In genomic region chr7:98034044-98035035, GRCh38 we compare ENCODE assay signal across 22 cellular contexts.
DNase-seq lines count a peak whose midpoint lies in the region; ATAC-seq and TF ChIP-seq lines count a peak whose summit lies in the region.
"Had no signal": no experiment of that assay in that cellular context is flagged by ENCODE, and none has a peak within 500 bp of the region (broad histone marks: within the 10 kb centered on the region; RNA-seq: fewer than 3 reads in every experiment).

No MANE protein-coding gene starts in this region.

- H3K27ac ChIP-seq in VCaP: peak overlapping the region; percentile 31
- H3K27ac ChIP-seq: 22Rv1, HL-60, SJCRH30, tibial artery had no signal

- intact Hi-C loops in posterior cingulate gyrus (cut with DNase I): no loop called here

- ATAC-seq in GM21360 (IDR thresholded peaks at IDR 0.05; ENCODE audit: unreplicated experiment) (no peak), HG03378 (IDR thresholded peaks at IDR 0.05; ENCODE audit: unreplicated experiment) (no peak)
- ATAC-seq: left lobe of liver had no signal

- peak; percentile 48 for DNase-seq in DMS 273 (lab: John Stamatoyannopoulos, UW; ENCODE audit: unreplicated experiment)
- no peak for DNase-seq in DMS 273 treated with DMSO at 0.1 percent for 48 hours (lab: John Stamatoyannopoulos, UW)
- DNase-seq in fibroblast of peridontal ligament (ENCODE audit: extremely low read depth): peak; percentile 17
- peak in 9 of 10 donors; percentile 35 to 96 (median 74) for DNase-seq in posterior cingulate gyrus
- no peak for DNase-seq in SHP77 treated with DMSO at 0.1 percent for 48 hours (lab: John Stamatoyannopoulos, UW)
- DNase-seq: activated CD4-positive, alpha-beta T cell treated with anti-CD3 and anti-CD28 coated beads for 1 hour; activated CD8-positive, alpha-beta memory T cell treated with anti-CD3 and anti-CD28 coated beads, Interleukin-2, amount 50 U/mL, for 48 hours; activated naive CD4-positive, alpha-beta T cell treated with Interleukin-2 at 50 U/mL for 16 hours; dermis blood vessel endothelial cell; hippocampal formation; KG1; NCI-H1105 treated with DMSO at 0.1 percent for 48 hours; NCI-H226; SJCRH30; small intestine; tibial artery had no signal

- TF ChIP-seq CTCF in VCaP (conservative IDR thresholded peaks at IDR 0.05): no peak

Comparison
In these comparisons a context has a peak if more than half of its experiments do, and no peak if none do; other contexts are left out.
1. DNase-seq: peak in DMS 273 (single experiment), fibroblast of peridontal ligament (single experiment) and posterior cingulate gyrus (9 of 10); none in DMS 273 treated with DMSO at 0.1 percent for 48 hours (single experiment) and SHP77 treated with DMSO at 0.1 percent for 48 hours (single experiment).